ENCODE assay signal across 18 cellular contexts in the genomic region with DNA sequence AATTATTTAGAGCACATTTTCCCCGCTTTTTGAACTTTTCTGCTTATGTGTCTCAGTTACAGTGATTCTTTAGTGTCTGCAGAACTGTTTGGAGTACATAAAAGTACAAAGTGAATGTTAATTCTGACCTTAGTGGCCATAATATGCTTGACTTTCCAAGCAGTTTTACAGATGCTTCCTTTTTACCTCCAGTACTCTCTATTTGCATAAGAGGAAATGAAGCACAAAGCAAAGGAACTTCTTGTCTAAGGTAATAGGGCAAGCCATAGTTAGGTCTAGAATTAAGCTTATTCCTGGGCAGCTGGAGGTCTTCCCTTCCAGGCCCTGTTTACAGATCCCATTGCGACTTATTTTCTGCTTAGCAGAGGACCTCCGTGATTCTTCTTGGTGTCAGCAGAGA. TPM values are rescaled to one million over a fixed set of nuclear protein-coding genes. Genes with fewer than 3 reads are reported as not detected.
DNase-seq lines count a peak whose midpoint lies in the region; ATAC-seq, FAIRE-seq and TF ChIP-seq lines count a peak whose summit lies in the region.
"Had no signal": no experiment of that assay in that cellular context is flagged by ENCODE, and none has a peak within 500 bp of the region (broad histone marks: within the 10 kb centered on the region; RNA-seq: fewer than 3 reads in every experiment).

No MANE protein-coding gene starts in this region.

- WGBS in K562 (ENCODE audit: insufficient coverage, low coverage, missing lambda C conversion rate) = 78% methylated on average over 3 of the region's 3 CpGs

- peaks cover 81% of the 10 kb centered on the region for H3K79me2 ChIP-seq in Karpas-422 (ENCODE audit: low read length)
- H3K79me2 ChIP-seq in K562 (ENCODE audit: control insufficient read depth, insufficient read depth, low read length) = peaks cover 85% of the 10 kb centered on the region

- no peaks in the 10 kb centered on the region for H3K9me2 ChIP-seq in Karpas-422 (replicated peaks; ENCODE audit: insufficient read depth, low read length)
- H3K9me2 ChIP-seq: SK-N-SH had no signal

- in situ Hi-C loops in K562 (cut with MboI) = no loop called here

- H2AFZ ChIP-seq in Karpas-422 (ENCODE audit: low read length) (no peak overlapping the region), K562 (ENCODE audit: low read depth, low read length) (no peak overlapping the region)

- H3K36me3 Mint-ChIP-seq in activated naive CD8-positive, alpha-beta T cell = peaks cover 4% of the 10 kb centered on the region
- H3K36me3 Mint-ChIP-seq in activated naive CD8-positive, alpha-beta T cell treated with anti-CD3 and anti-CD28 coated beads for 36 hours = peaks cover 46% of the 10 kb centered on the region
- H3K36me3 Mint-ChIP-seq in stimulated activated naive B cell treated with anti-CD40 and anti-IgM and Interleukin-4, amounts not matched to agents 10 μg/mL and 1 μg/mL and 100 μg/mL, for 72 hours = peaks cover 5 to 44% of the 10 kb centered on the region in 2 donors

- no peak for TF ChIP-seq POLR2A in K562 (conservative IDR thresholded peaks at IDR 0.05)

- ATAC-seq in K562 (no peak), HG02973 (IDR thresholded peaks at IDR 0.05; ENCODE audit: unreplicated experiment) (no peak)
- ATAC-seq in stimulated activated naive B cell treated with anti-CD40 and anti-IgM and Interleukin-4, amounts not matched to agents 10 μg/mL and 1 μg/mL and 100 μg/mL, for 72 hours (replicated peaks) = no peak

- H4K20me1 ChIP-seq in Karpas-422 (ENCODE audit: insufficient read depth, low read depth, low read length) (peaks cover 41% of the 10 kb centered on the region), K562 (replicated peaks; ENCODE audit: control insufficient read depth, insufficient read depth, low read length) (peaks cover 37% of the 10 kb centered on the region)

- H3K27ac Mint-ChIP-seq in activated naive CD8-positive, alpha-beta T cell = no peak overlapping the region
- H3K27ac Mint-ChIP-seq in activated naive CD8-positive, alpha-beta T cell treated with anti-CD3 and anti-CD28 coated beads for 36 hours = no peak overlapping the region
- H3K27ac Mint-ChIP-seq in stimulated activated naive B cell treated with anti-CD40 and anti-IgM and Interleukin-4, amounts not matched to agents 10 μg/mL and 1 μg/mL and 100 μg/mL, for 72 hours = peak overlapping the region; percentile 93

- H3K4me3 Mint-ChIP-seq in activated naive CD8-positive, alpha-beta T cell = peak overlapping the region; percentile 46
- H3K4me3 Mint-ChIP-seq in activated naive CD8-positive, alpha-beta T cell treated with anti-CD3 and anti-CD28 coated beads for 36 hours = no peak overlapping the region
- H3K4me3 Mint-ChIP-seq in stimulated activated naive B cell treated with anti-CD40 and anti-IgM and Interleukin-4, amounts not matched to agents 10 μg/mL and 1 μg/mL and 100 μg/mL, for 72 hours = peak overlapping the region; percentile 63 to 65

- H3K9me3 ChIP-seq in Karpas-422 (ENCODE audit: low read length) = no peaks in the 10 kb centered on the region
- H3K9me3 ChIP-seq in K562 (replicated peaks; ENCODE audit: control insufficient read depth, insufficient read depth, low read depth, low read length) = no peaks in the 10 kb centered on the region
- H3K9me3 ChIP-seq: SK-N-SH had no signal

- H3K4me1 ChIP-seq in Karpas-422 (ENCODE audit: low read length) (peaks cover 44% of the 10 kb centered on the region), K562 (replicated peaks in 1 of 2; ENCODE audit: control insufficient read depth in 2 of 2, insufficient read depth in 2 of 2, low read length in 2 of 2) (peaks cover 34 to 53% of the 10 kb centered on the region in 2 experiments; a peak in 4 of 5 replicates)

- POLR2A ChIA-PET in K562 (lab: Yijun Ruan, JAX) = interaction anchor here (1.3 to 1.4 kb wide), 2 partner anchors 17 to 26 kb away, joined by 3 read pairs; no protein-coding TSS in a partner anchor

- no peak for TF ChIP-seq RAD21 in K562 (CRISPR knock-in tag; conservative IDR thresholded peaks at IDR 0.05 in 1 of 2, IDR thresholded peaks at IDR 0.05 in 1 of 2)

- TF ChIP-seq EP300 in K562 (IDR thresholded peaks at IDR 0.05; ENCODE audit: low read length) = no peak

- FAIRE-seq in K562 (lab: Jason Lieb, UNC) = no peak
- FAIRE-seq: colon, TTC549 had no signal

- H3K9me3 Mint-ChIP-seq in activated naive CD8-positive, alpha-beta T cell (ENCODE audit: low read depth) = no peaks in the 10 kb centered on the region
- H3K9me3 Mint-ChIP-seq in activated naive CD8-positive, alpha-beta T cell treated with anti-CD3 and anti-CD28 coated beads for 36 hours = no peaks in the 10 kb centered on the region
- H3K9me3 Mint-ChIP-seq in stimulated activated naive B cell treated with anti-CD40 and anti-IgM and Interleukin-4, amounts not matched to agents 10 μg/mL and 1 μg/mL and 100 μg/mL, for 72 hours = no peaks in the 10 kb centered on the region

- CTCF ChIA-PET in K562 (lab: Yijun Ruan, JAX; ENCODE audit: low intra/inter-chr PET ratio) = no interaction called here

- no peaks in the 10 kb centered on the region for H3K27me3 Mint-ChIP-seq in activated naive CD8-positive, alpha-beta T cell
- H3K27me3 Mint-ChIP-seq in activated naive CD8-positive, alpha-beta T cell treated with anti-CD3 and anti-CD28 coated beads for 36 hours = no peaks in the 10 kb centered on the region
- no peaks in the 10 kb centered on the region for H3K27me3 Mint-ChIP-seq in stimulated activated naive B cell treated with anti-CD40 and anti-IgM and Interleukin-4, amounts not matched to agents 10 μg/mL and 1 μg/mL and 100 μg/mL, for 72 hours

- H3K9ac ChIP-seq in Karpas-422 (ENCODE audit: low read length) (0 out of 2 replicates have a peak overlapping the region, but pooled peaks have one; percentile 5), K562 (ENCODE audit: insufficient read depth in 1 of 2, low read depth in 2 of 2, low read length in 2 of 2) (no peak overlapping the region)
- H3K9ac ChIP-seq: SK-N-SH had no signal

- DNase-seq in activated naive CD8-positive, alpha-beta T cell treated with anti-CD3 and anti-CD28 coated beads for 36 hours = no peak
- DNase-seq in Karpas-422 (peak; percentile 71), K562 (ENCODE audit: extremely low read depth in 1 of 4, low spot score in 3 of 4) (no peak), NCI-H1417 treated with DMSO at 0.1 percent for 48 hours (lab: John Stamatoyannopoulos, UW) (no peak), DMS 273 treated with DMSO at 0.1 percent for 48 hours (lab: John Stamatoyannopoulos, UW) (no peak)
- DNase-seq in stimulated activated naive B cell treated with anti-CD40 and anti-IgM and Interleukin-4, amounts not matched to agents 10 μg/mL and 1 μg/mL and 100 μg/mL, for 72 hours = no peak
- DNase-seq: aorta, GF-D8, KG1, NCI-H1417, NCI-H2171 treated with DMSO at 0.1 percent for 48 hours, retina, SK-N-SH had no signal

- H3K27me3 ChIP-seq in Karpas-422 (ENCODE audit: low read length) = no peaks in the 10 kb centered on the region
- no peaks in the 10 kb centered on the region for H3K27me3 ChIP-seq in K562 (ENCODE audit: control insufficient read depth in 2 of 2, insufficient read depth in 2 of 2, low read length in 2 of 2)

- peak overlapping the region; percentile 56 for H3K27ac ChIP-seq in Karpas-422 (ENCODE audit: low read length)
- H3K27ac ChIP-seq in K562 (ENCODE audit: extremely low read depth, low read depth, low read length) = no peak overlapping the region
- H3K27ac ChIP-seq: HL-60 had no signal

- no TSS peak for BruUV-seq in K562 (replicated peaks; lab: Mats Ljungman, UMichigan)

- peaks cover 12% of the 10 kb centered on the region; the same call in 1 of the 2 replicates for H3K36me3 ChIP-seq in Karpas-422 (ENCODE audit: insufficient read depth, low read length)
- peaks cover 38% of the 10 kb centered on the region; the same call in 2 of the 3 replicates for H3K36me3 ChIP-seq in K562 (ENCODE audit: control insufficient read depth, insufficient read depth, low read length)

- no peak for TF ChIP-seq CTCF in K562 (IDR thresholded peaks at IDR 0.05 in 2 of 3, conservative IDR thresholded peaks at IDR 0.05 in 1 of 3; ENCODE audit: insufficient read depth in 2 of 3, low read depth in 1 of 3, low read length in 3 of 3)

- peaks cover 76% of the 10 kb centered on the region for H3K4me1 Mint-ChIP-seq in activated naive CD8-positive, alpha-beta T cell (ENCODE audit: low read depth)
- peaks cover 72% of the 10 kb centered on the region for H3K4me1 Mint-ChIP-seq in activated naive CD8-positive, alpha-beta T cell treated with anti-CD3 and anti-CD28 coated beads for 36 hours
- H3K4me1 Mint-ChIP-seq in stimulated activated naive B cell treated with anti-CD40 and anti-IgM and Interleukin-4, amounts not matched to agents 10 μg/mL and 1 μg/mL and 100 μg/mL, for 72 hours = peaks cover 56 to 75% of the 10 kb centered on the region in 2 donors

- H3K9me1 ChIP-seq in K562 (ENCODE audit: control insufficient read depth, insufficient read depth, low read length) = no peaks in the 10 kb centered on the region

- H3K4me2 ChIP-seq in Karpas-422 (ENCODE audit: low read depth, low read length, poor library complexity, severe bottlenecking) (peak overlapping the region; percentile 92), K562 (ENCODE audit: insufficient read depth, low read length) (peak overlapping the region; percentile 51; the same call in 1 of the 2 replicates)
- H3K4me2 ChIP-seq: SK-N-SH had no signal

- peak overlapping the region; percentile 19; the same call in 1 of the 2 replicates for H3K4me3 ChIP-seq in Karpas-422 (ENCODE audit: low read length)
- no peak overlapping the region for H3K4me3 ChIP-seq in K562

- intact Hi-C loops in K562 (cut with micrococcal nuclease) = no loop called here

RNA-seq across cellular contexts. Expression of a gene that starts 3.6 kb away (rescaled TPM):
- 10 to 100 TPM; 82.4 TPM for total RNA-seq in activated naive CD8-positive, alpha-beta T cell treated with anti-CD3 and anti-CD28 coated beads for 36 hours
- 47.6 and 53.4 TPM in 2 replicates for total RNA-seq in Karpas-422 (2014; rRNA removed; shearing (Covaris generic); ENCODE audit: low replicate concordance)
- 178 and 289 TPM in 2 replicates for total RNA-seq in K562 (2011; cell fraction: chromatin; rRNA removed; ENCODE audit: low replicate concordance)
- total RNA-seq in K562 (2011; cell fraction: nucleolus; rRNA removed) = 122 and 125 TPM in 2 replicates
- total RNA-seq in K562 (2011; cell fraction: nucleoplasm; rRNA removed) = 108 and 125 TPM in 2 replicates
- total RNA-seq in K562 (2014; rRNA removed) (24.4 and 25.0 TPM in 2 replicates), K562 (2014; rRNA removed; fragmentation: Illumina TruSeq; extraction: Trizol) (14.5 and 17.5 TPM in 2 replicates), K562 (2015; rRNA removed; fragmentation: Illumina TruSeq; extraction: Trizol) (15.9 and 16.0 TPM in 2 replicates), K562 (2021) (43.0 and 53.2 TPM in 2 replicates)
- polyA plus RNA-seq in K562 (2011; rRNA removed) (23.3 and 38.4 TPM in 2 replicates), K562 (2014; fragmentation: Illumina TruSeq; extraction: Trizol) (30.6 and 38.6 TPM in 2 replicates), K562 (2014; fragmentation: Nextera tagmentation; extraction: Ambion mirVana) (under 1 TPM; 0.83 to 0.95 TPM), K562 (2014; rRNA removed) (30.9 and 32.6 TPM in 2 replicates)
- polyA plus RNA-seq in K562 (2011; cell fraction: cytosol; rRNA removed) = 17.9 and 20.7 TPM in 2 replicates
- 79.8 and 120 TPM in 2 replicates for polyA plus RNA-seq in K562 (2011; cell fraction: nucleus; rRNA removed)
- polyA plus RNA-seq in K562 (2012) = 22.5 and 29.8 TPM in 2 replicates
- polyA minus RNA-seq in K562 (2011; rRNA and poly(A)+ RNA removed) = 57.9 and 59.7 TPM in 2 replicates
- polyA minus RNA-seq in K562 (2011; cell fraction: cytosol; rRNA and poly(A)+ RNA removed) = 24.3 and 38.6 TPM in 2 replicates
- 57.2 and 62.2 TPM in 2 replicates for polyA minus RNA-seq in K562 (2011; cell fraction: nucleus; rRNA and poly(A)+ RNA removed)

RNA-seq across cellular contexts. Expression of a gene that starts 8.6 kb away (rescaled TPM):
- total RNA-seq in activated naive CD8-positive, alpha-beta T cell treated with anti-CD3 and anti-CD28 coated beads for 36 hours = 10 to 100 TPM; 79.4 to 83.7 TPM
- total RNA-seq in Karpas-422 (2014; rRNA removed; shearing (Covaris generic); ENCODE audit: low replicate concordance) = 50.5 and 64.1 TPM in 2 replicates
- 36.0 and 46.4 TPM in 2 replicates for total RNA-seq in K562 (2011; cell fraction: chromatin; rRNA removed; ENCODE audit: low replicate concordance)
- total RNA-seq in K562 (2011; cell fraction: nucleolus; rRNA removed) = 31.5 and 32.4 TPM in 2 replicates
- 31.9 and 36.6 TPM in 2 replicates for total RNA-seq in K562 (2011; cell fraction: nucleoplasm; rRNA removed)
- total RNA-seq in K562 (2014; rRNA removed) = 28.0 and 33.9 TPM in 2 replicates
- 30.0 and 30.4 TPM in 2 replicates for total RNA-seq in K562 (2014; rRNA removed; fragmentation: Illumina TruSeq; extraction: Trizol)
- 26.0 and 26.7 TPM in 2 replicates for total RNA-seq in K562 (2015; rRNA removed; fragmentation: Illumina TruSeq; extraction: Trizol)
- 36.7 and 39.1 TPM in 2 replicates for total RNA-seq in K562 (2021)
- polyA plus RNA-seq in K562 (2011; rRNA removed) = 31.6 and 31.8 TPM in 2 replicates
- polyA plus RNA-seq in K562 (2011; cell fraction: cytosol; rRNA removed) = 34.7 and 36.9 TPM in 2 replicates
- polyA plus RNA-seq in K562 (2011; cell fraction: nucleus; rRNA removed) = 35.2 and 39.9 TPM in 2 replicates
- polyA plus RNA-seq in K562 (2012) = 25.7 and 27.9 TPM in 2 replicates
- polyA plus RNA-seq in K562 (2014; fragmentation: Illumina TruSeq; extraction: Trizol) = 33.0 and 34.1 TPM in 2 replicates
- polyA plus RNA-seq in K562 (2014; fragmentation: Nextera tagmentation; extraction: Ambion mirVana) = 1 to 10 TPM; 8.9 to 9.5 TPM
- polyA plus RNA-seq in K562 (2014; rRNA removed) = 30.4 and 30.7 TPM in 2 replicates
- polyA minus RNA-seq in K562 (2011; rRNA and poly(A)+ RNA removed) = 19.3 and 25.4 TPM in 2 replicates
- 19.6 and 27.1 TPM in 2 replicates for polyA minus RNA-seq in K562 (2011; cell fraction: cytosol; rRNA and poly(A)+ RNA removed)
- polyA minus RNA-seq in K562 (2011; cell fraction: nucleus; rRNA and poly(A)+ RNA removed) = 9.8 and 16.9 TPM in 2 replicates

RNA-seq across cellular contexts. Expression of a gene that starts 27.5 kb away (rescaled TPM):
- 100 to 1,000 TPM; 193 to 211 TPM for total RNA-seq in activated naive CD8-positive, alpha-beta T cell treated with anti-CD3 and anti-CD28 coated beads for 36 hours
- total RNA-seq in Karpas-422 (2014; rRNA removed; shearing (Covaris generic); ENCODE audit: low replicate concordance) = 57.8 and 74.1 TPM in 2 replicates
- total RNA-seq in K562 (2011; cell fraction: chromatin; rRNA removed; ENCODE audit: low replicate concordance) = 7.9 and 9.6 TPM in 2 replicates
- total RNA-seq in K562 (2011; cell fraction: nucleolus; rRNA removed) = 13.2 and 14.2 TPM in 2 replicates
- total RNA-seq in K562 (2011; cell fraction: nucleoplasm; rRNA removed) = 17.9 and 24.1 TPM in 2 replicates
- total RNA-seq in K562 (2014; rRNA removed) (73.8 and 92.1 TPM in 2 replicates), K562 (2014; rRNA removed; fragmentation: Illumina TruSeq; extraction: Trizol) (78.6 and 87.9 TPM in 2 replicates), K562 (2015; rRNA removed; fragmentation: Illumina TruSeq; extraction: Trizol) (76.2 and 82.8 TPM in 2 replicates), K562 (2021) (101 and 108 TPM in 2 replicates)
- polyA plus RNA-seq in K562 (2011; rRNA removed) (46.9 and 49.6 TPM in 2 replicates), K562 (2014; fragmentation: Illumina TruSeq; extraction: Trizol) (97.6 and 101 TPM in 2 replicates), K562 (2014; fragmentation: Nextera tagmentation; extraction: Ambion mirVana) (10 to 100 TPM; 25.8 to 36.3 TPM), K562 (2014; rRNA removed) (58.3 and 59.8 TPM in 2 replicates)
- polyA plus RNA-seq in K562 (2011; cell fraction: cytosol; rRNA removed) = 26.6 and 63.0 TPM in 2 replicates
- polyA plus RNA-seq in K562 (2011; cell fraction: nucleus; rRNA removed) = 11.8 and 22.9 TPM in 2 replicates
- 35.2 and 85.7 TPM in 2 replicates for polyA plus RNA-seq in K562 (2012)
- 32.7 and 35.9 TPM in 2 replicates for polyA minus RNA-seq in K562 (2011; rRNA and poly(A)+ RNA removed)
- 19.9 and 33.9 TPM in 2 replicates for polyA minus RNA-seq in K562 (2011; cell fraction: cytosol; rRNA and poly(A)+ RNA removed)
- 4.8 and 9.8 TPM in 2 replicates for polyA minus RNA-seq in K562 (2011; cell fraction: nucleus; rRNA and poly(A)+ RNA removed)

RNA-seq across cellular contexts. Expression of a gene that starts 46.5 kb away (rescaled TPM):
- 10 to 100 TPM; 72.3 to 74.2 TPM for total RNA-seq in activated naive CD8-positive, alpha-beta T cell treated with anti-CD3 and anti-CD28 coated beads for 36 hours
- total RNA-seq in Karpas-422 (2014; rRNA removed; shearing (Covaris generic); ENCODE audit: low replicate concordance) = 23.3 and 44.9 TPM in 2 replicates
- total RNA-seq in K562 (2011; cell fraction: chromatin; rRNA removed; ENCODE audit: low replicate concordance) = 38.9 and 115 TPM in 2 replicates
- 125 TPM in 2 replicates for total RNA-seq in K562 (2011; cell fraction: nucleolus; rRNA removed)
- 65.3 and 80.1 TPM in 2 replicates for total RNA-seq in K562 (2011; cell fraction: nucleoplasm; rRNA removed)
- 31.0 and 42.6 TPM in 2 replicates for total RNA-seq in K562 (2014; rRNA removed)
- total RNA-seq in K562 (2014; rRNA removed; fragmentation: Illumina TruSeq; extraction: Trizol) = 5.2 and 7.1 TPM in 2 replicates
- 18.2 and 19.5 TPM in 2 replicates for total RNA-seq in K562 (2015; rRNA removed; fragmentation: Illumina TruSeq; extraction: Trizol)
- 37.2 and 38.8 TPM in 2 replicates for total RNA-seq in K562 (2021)
- polyA plus RNA-seq in K562 (2011; rRNA removed) = 16.7 and 26.9 TPM in 2 replicates
- 23.3 and 36.3 TPM in 2 replicates for polyA plus RNA-seq in K562 (2011; cell fraction: cytosol; rRNA removed)
- 62.6 and 82.3 TPM in 2 replicates for polyA plus RNA-seq in K562 (2011; cell fraction: nucleus; rRNA removed)
- 27.0 and 67.0 TPM in 2 replicates for polyA plus RNA-seq in K562 (2012)
- 13.8 and 22.6 TPM in 2 replicates for polyA plus RNA-seq in K562 (2014; fragmentation: Illumina TruSeq; extraction: Trizol)
- polyA plus RNA-seq in K562 (2014; fragmentation: Nextera tagmentation; extraction: Ambion mirVana) = under 1 TPM; 0.11 to 0.21 TPM
- 27.8 and 31.5 TPM in 2 replicates for polyA plus RNA-seq in K562 (2014; rRNA removed)
- 9.1 and 19.4 TPM in 2 replicates for polyA minus RNA-seq in K562 (2011; rRNA and poly(A)+ RNA removed)
- 28.2 and 36.8 TPM in 2 replicates for polyA minus RNA-seq in K562 (2011; cell fraction: cytosol; rRNA and poly(A)+ RNA removed)
- polyA minus RNA-seq in K562 (2011; cell fraction: nucleus; rRNA and poly(A)+ RNA removed) = 28.8 and 33.5 TPM in 2 replicates

RNA-seq across cellular contexts. Expression of a gene that starts 52.9 kb away (rescaled TPM):
- 10 to 100 TPM; 11.5 to 11.9 TPM for total RNA-seq in activated naive CD8-positive, alpha-beta T cell treated with anti-CD3 and anti-CD28 coated beads for 36 hours
- 11.1 and 13.2 TPM in 2 replicates for total RNA-seq in Karpas-422 (2014; rRNA removed; shearing (Covaris generic); ENCODE audit: low replicate concordance)
- 26.3 and 29.9 TPM in 2 replicates for total RNA-seq in K562 (2011; cell fraction: chromatin; rRNA removed; ENCODE audit: low replicate concordance)
- total RNA-seq in K562 (2011; cell fraction: nucleolus; rRNA removed) = 16.3 and 20.8 TPM in 2 replicates
- 21.4 and 23.0 TPM in 2 replicates for total RNA-seq in K562 (2011; cell fraction: nucleoplasm; rRNA removed)
- total RNA-seq in K562 (2014; rRNA removed) (7.8 and 8.8 TPM in 2 replicates), K562 (2014; rRNA removed; fragmentation: Illumina TruSeq; extraction: Trizol) (8.2 and 8.9 TPM in 2 replicates), K562 (2015; rRNA removed; fragmentation: Illumina TruSeq; extraction: Trizol) (5.4 and 5.7 TPM in 2 replicates), K562 (2021) (7.8 and 8.6 TPM in 2 replicates)
- polyA plus RNA-seq in K562 (2011; rRNA removed) (17.0 and 18.4 TPM in 2 replicates), K562 (2014; fragmentation: Illumina TruSeq; extraction: Trizol) (12.2 and 14.3 TPM in 2 replicates), K562 (2014; fragmentation: Nextera tagmentation; extraction: Ambion mirVana) (10 to 100 TPM; 15.4 to 19.7 TPM), K562 (2014; rRNA removed) (10.8 and 15.5 TPM in 2 replicates)
- 12.4 and 16.3 TPM in 2 replicates for polyA plus RNA-seq in K562 (2011; cell fraction: cytosol; rRNA removed)
- polyA plus RNA-seq in K562 (2011; cell fraction: nucleus; rRNA removed) = 15.0 and 16.4 TPM in 2 replicates
- polyA plus RNA-seq in K562 (2012) = 11.5 and 16.0 TPM in 2 replicates
- 9.4 and 11.2 TPM in 2 replicates for polyA minus RNA-seq in K562 (2011; rRNA and poly(A)+ RNA removed)
- polyA minus RNA-seq in K562 (2011; cell fraction: cytosol; rRNA and poly(A)+ RNA removed) = 3.5 and 4.3 TPM in 2 replicates
- 4.2 and 9.3 TPM in 2 replicates for polyA minus RNA-seq in K562 (2011; cell fraction: nucleus; rRNA and poly(A)+ RNA removed)
